Comparison of ENCODE assay signal across 9 cellular contexts in genomic region chr10:79380125-79380917, GRCh38. TPM values are rescaled to one million over a fixed set of nuclear protein-coding genes. Genes with fewer than 3 reads are reported as not detected.
A peak's percentile ranks its signal among the peaks of the same experiment; 100 is the strongest.
DNase-seq lines count a peak whose midpoint lies in the region; ATAC-seq, FAIRE-seq and TF ChIP-seq lines count a peak whose summit lies in the region.
"Had no signal": no experiment of that assay in that cellular context is flagged by ENCODE, and none has a peak within 500 bp of the region (broad histone marks: within the 10 kb centered on the region; RNA-seq: fewer than 3 reads in every experiment).

No MANE protein-coding gene starts in this region.

- H2AFZ ChIP-seq in H1 (ENCODE audit: low read length) (no peak overlapping the region), neural progenitor cell (replicated peaks) (no peak overlapping the region)

- 81% methylated on average over 14 of the region's 14 CpGs; no CpG with 5 or more reads in 1 of the 2 experiments for WGBS in H1 (ENCODE audit: extremely low coverage in 1 of 2, insufficient coverage in 1 of 2, insufficient read length in 1 of 2, insufficient replicate concordance in 2 of 2, low coverage in 1 of 2, low lambda C conversion rate in 2 of 2, missing lambda C conversion rate in 1 of 2), 2 experiments

- no peak overlapping the region for H3K14ac ChIP-seq in H1 (ENCODE audit: insufficient read length)

- TF ChIP-seq CTCF in H1 (IDR thresholded peaks at IDR 0.05; ENCODE audit: control extremely low read depth in 1 of 3, insufficient read depth in 1 of 3, low read depth in 1 of 3, low read length in 3 of 3) (no peak), vagina (IDR thresholded peaks at IDR 0.05) (no peak), neural progenitor cell (IDR thresholded peaks at IDR 0.05) (no peak)

- H2BK120ac ChIP-seq in H1 (replicated peaks; ENCODE audit: low read depth, low read length) = no peak overlapping the region

- peak; percentile 16 for DNase-seq in activated naive CD4-positive, alpha-beta T cell treated with anti-CD3 and anti-CD28 coated beads, Interleukin-2, amount 10 ng/mL, durations not matched to agents 7 days and 5 days
- no peak for DNase-seq in activated naive CD4-positive, alpha-beta T cell treated with anti-CD3 and anti-CD28 coated beads, Interleukin-2, amount 50 U/mL, for 16 hours
- DNase-seq in H1 (ENCODE audit: low read depth in 1 of 2, low spot score in 2 of 2) (no peak), vagina (ENCODE audit: extremely low spot score in 2 of 2) (peak in 1 of 2 donors; percentile 93), COLO829 (ENCODE audit: low spot score) (no peak), neural progenitor cell (ENCODE audit: low spot score) (no peak)
- no peak for DNase-seq in activated naive CD8-positive, alpha-beta T cell treated with anti-CD3 and anti-CD28 coated beads, Interleukin-2, amount 50 U/mL, for 24 hours

- no peaks in the 10 kb centered on the region for H3K36me3 ChIP-seq in H1 (ENCODE audit: control insufficient read depth in 2 of 4, insufficient read depth in 4 of 4, low read length in 3 of 4)
- H3K36me3 ChIP-seq in mucosa of rectum (ENCODE audit: control insufficient read depth in 2 of 2, insufficient read depth in 2 of 2, low read length in 2 of 2) = no peaks in the 10 kb centered on the region
- peaks cover 0 to 4% of the 10 kb centered on the region in 2 donors for H3K36me3 ChIP-seq in vagina
- no peaks in the 10 kb centered on the region for H3K36me3 ChIP-seq in neural progenitor cell

- H3K27ac ChIP-seq in H1 (ENCODE audit: low read depth, low read length) (no peak overlapping the region), mucosa of rectum (ENCODE audit: low read depth in 2 of 2, low read length in 2 of 2) (peak overlapping the region; percentile 68 to 69), vagina (peak overlapping the region; percentile 86), neural progenitor cell (no peak overlapping the region)

- FAIRE-seq in H1 (lab: Jason Lieb, UNC) = no peak

- no peak overlapping the region for H3K18ac ChIP-seq in H1 (ENCODE audit: extremely low read depth, low read length)

- H3K4me2 ChIP-seq in H1 (ENCODE audit: insufficient read depth in 1 of 2, low read depth in 2 of 2, low read length in 2 of 2) (no peak overlapping the region), neural progenitor cell (no peak overlapping the region)

- H3K27me3 ChIP-seq in H1 (replicated peaks in 1 of 4; ENCODE audit: control insufficient read depth in 3 of 4, extremely low read depth in 1 of 4, insufficient read depth in 3 of 4, low read length in 3 of 4) (no peaks in the 10 kb centered on the region; a peak in 1 of 7 replicates), mucosa of rectum (ENCODE audit: control insufficient read depth in 2 of 2, insufficient read depth in 2 of 2, low read length in 2 of 2) (no peaks in the 10 kb centered on the region), vagina (no peaks in the 10 kb centered on the region), neural progenitor cell (no peaks in the 10 kb centered on the region)

- TF ChIP-seq RAD21 in H1 (IDR thresholded peaks at IDR 0.05 in 1 of 2, conservative IDR thresholded peaks at IDR 0.05 in 1 of 2; ENCODE audit: low read depth in 2 of 2, low read length in 2 of 2) = no peak

- TF ChIP-seq POLR2A in H1 (IDR thresholded peaks at IDR 0.05; ENCODE audit: control extremely low read depth in 1 of 2, low read depth in 2 of 2, low read length in 2 of 2) = no peak
- no peak for TF ChIP-seq POLR2A in vagina (IDR thresholded peaks at IDR 0.05)

- no peak overlapping the region for H2BK12ac ChIP-seq in H1 (ENCODE audit: low read depth, low read length)

- H3K4me3 ChIP-seq in H1 (ENCODE audit: extremely low read depth in 1 of 4, insufficient read depth in 2 of 4, low read depth in 3 of 4, low read length in 4 of 4) = no peak overlapping the region
- H3K4me3 ChIP-seq in mucosa of rectum (ENCODE audit: low read length in 2 of 2) = no peak overlapping the region
- no peak overlapping the region for H3K4me3 ChIP-seq in vagina
- H3K4me3 ChIP-seq in neural progenitor cell = no peak overlapping the region

- peaks cover 0 to 14% of the 10 kb centered on the region in 2 experiments for H4K20me1 ChIP-seq in H1 (replicated peaks in 1 of 2; ENCODE audit: control insufficient read depth in 1 of 2, insufficient read depth in 2 of 2, low read length in 2 of 2)
- H4K20me1 ChIP-seq in neural progenitor cell (ENCODE audit: low read depth) = no peaks in the 10 kb centered on the region

- H3K36me3 Mint-ChIP-seq in activated naive CD4-positive, alpha-beta T cell treated with anti-CD3 and anti-CD28 coated beads, Interleukin-2, amount 10 ng/mL, durations not matched to agents 7 days and 5 days = no peaks in the 10 kb centered on the region
- H3K36me3 Mint-ChIP-seq in neural progenitor cell = no peaks in the 10 kb centered on the region
- no peaks in the 10 kb centered on the region for H3K36me3 Mint-ChIP-seq in activated naive CD8-positive, alpha-beta T cell treated with anti-CD3 and anti-CD28 coated beads, Interleukin-2, amount 50 U/mL, for 24 hours (ENCODE audit: low read depth)

- H3K56ac ChIP-seq in H1 (replicated peaks; ENCODE audit: insufficient read length, low read depth, low read length) = no peak overlapping the region

- no peak overlapping the region for H2BK15ac ChIP-seq in H1 (ENCODE audit: low read length)

- H3K27ac Mint-ChIP-seq in activated naive CD4-positive, alpha-beta T cell treated with anti-CD3 and anti-CD28 coated beads, Interleukin-2, amount 10 ng/mL, durations not matched to agents 7 days and 5 days = no peak overlapping the region
- no peak overlapping the region for H3K27ac Mint-ChIP-seq in neural progenitor cell
- no peak overlapping the region for H3K27ac Mint-ChIP-seq in activated naive CD8-positive, alpha-beta T cell treated with anti-CD3 and anti-CD28 coated beads, Interleukin-2, amount 50 U/mL, for 24 hours

- H2BK20ac ChIP-seq in H1 (ENCODE audit: low read length) = no peak overlapping the region

- H4K8ac ChIP-seq in H1 (ENCODE audit: extremely low read depth, insufficient read depth, low read length) = peak overlapping the region; percentile 21; the same call in 1 of the 2 replicates

- H3K79me2 ChIP-seq in H1 (ENCODE audit: control insufficient read depth in 1 of 2, insufficient read depth in 2 of 2, low read length in 2 of 2) (no peaks in the 10 kb centered on the region), neural progenitor cell (ENCODE audit: low read depth) (no peaks in the 10 kb centered on the region)

- no peaks in the 10 kb centered on the region; the same call in 1 of the 2 replicates for H3K79me1 ChIP-seq in H1 (ENCODE audit: low read depth, low read length)

- peaks cover 5% of the 10 kb centered on the region for H3K27me3 Mint-ChIP-seq in activated naive CD4-positive, alpha-beta T cell treated with anti-CD3 and anti-CD28 coated beads, Interleukin-2, amount 10 ng/mL, durations not matched to agents 7 days and 5 days
- peaks cover 4% of the 10 kb centered on the region for H3K27me3 Mint-ChIP-seq in neural progenitor cell (ENCODE audit: insufficient read depth, low read depth)
- no peaks in the 10 kb centered on the region for H3K27me3 Mint-ChIP-seq in activated naive CD8-positive, alpha-beta T cell treated with anti-CD3 and anti-CD28 coated beads, Interleukin-2, amount 50 U/mL, for 24 hours

- peaks cover 9% of the 10 kb centered on the region; the same call in 1 of the 2 replicates for H3K23me2 ChIP-seq in H1 (ENCODE audit: low read depth, low read length)

- CTCF ChIA-PET in activated naive CD4-positive, alpha-beta T cell treated with anti-CD3 and anti-CD28 coated beads, Interleukin-2, amount 10 ng/mL, durations not matched to agents 7 days and 5 days (lab: Charles Lee) = no interaction called here
- CTCF ChIA-PET in H1 (lab: Charles Lee; ENCODE audit: partially characterized antibody) = interaction anchor here (1.0 to 2.0 kb wide), 10 partner anchors 10 to 764 kb away, joined by 3 to 11 read pairs (median 6); no protein-coding TSS in a partner anchor

- H3F3A ChIP-seq in neural progenitor cell (ENCODE audit: low read depth) = peaks cover 3% of the 10 kb centered on the region

- H3K9me3 ChIP-seq in H1 (ENCODE audit: insufficient read depth in 2 of 2, low read depth in 1 of 2, low read length in 1 of 2) = no peaks in the 10 kb centered on the region
- H3K9me3 ChIP-seq in mucosa of rectum (ENCODE audit: control insufficient read depth in 2 of 2, low read length in 2 of 2) = no peaks in the 10 kb centered on the region
- H3K9me3 ChIP-seq in vagina = no peaks in the 10 kb centered on the region
- H3K9me3 ChIP-seq in neural progenitor cell (ENCODE audit: low read depth) = no peaks in the 10 kb centered on the region
- H3K9me3 ChIP-seq: Caco-2 had no signal

- H3K9ac ChIP-seq in H1 (replicated peaks in 1 of 4; ENCODE audit: extremely low read depth in 1 of 4, low read depth in 3 of 4, low read length in 3 of 4) = no peak overlapping the region
- H3K9ac ChIP-seq in mucosa of rectum (ENCODE audit: low read depth in 1 of 2, low read length in 2 of 2) = peak overlapping the region in 1 of 2 donors; percentile 18
- H3K9ac ChIP-seq in neural progenitor cell = no peak overlapping the region

- H4K5ac ChIP-seq in H1 (ENCODE audit: insufficient read length, low read depth, low read length) = no peak overlapping the region

- H3K4me1 Mint-ChIP-seq in activated naive CD4-positive, alpha-beta T cell treated with anti-CD3 and anti-CD28 coated beads, Interleukin-2, amount 10 ng/mL, durations not matched to agents 7 days and 5 days = no peaks in the 10 kb centered on the region
- H3K4me1 Mint-ChIP-seq in neural progenitor cell = peaks cover 13% of the 10 kb centered on the region
- H3K4me1 Mint-ChIP-seq in activated naive CD8-positive, alpha-beta T cell treated with anti-CD3 and anti-CD28 coated beads, Interleukin-2, amount 50 U/mL, for 24 hours = no peaks in the 10 kb centered on the region

- ATAC-seq in activated naive CD8-positive, alpha-beta T cell treated with anti-CD3 and anti-CD28 coated beads, Interleukin-2, amount 50 U/mL, for 24 hours = no peak

- H2BK5ac ChIP-seq in H1 (ENCODE audit: low read depth, low read length) = no peak overlapping the region

- no peak overlapping the region for H4K91ac ChIP-seq in H1 (replicated peaks; ENCODE audit: insufficient read length, low read length)

- H3K4me3 Mint-ChIP-seq in activated naive CD4-positive, alpha-beta T cell treated with anti-CD3 and anti-CD28 coated beads, Interleukin-2, amount 10 ng/mL, durations not matched to agents 7 days and 5 days = no peak overlapping the region
- H3K4me3 Mint-ChIP-seq in neural progenitor cell = no peak overlapping the region
- H3K4me3 Mint-ChIP-seq in activated naive CD8-positive, alpha-beta T cell treated with anti-CD3 and anti-CD28 coated beads, Interleukin-2, amount 50 U/mL, for 24 hours = no peak overlapping the region

- peaks cover 0 to 6% (median 0%) of the 10 kb centered on the region in 4 experiments; a peak in 1 of 7 replicates for H3K4me1 ChIP-seq in H1 (replicated peaks in 1 of 4; ENCODE audit: control insufficient read depth in 3 of 4, insufficient read depth in 4 of 4, low read length in 3 of 4)
- peaks cover 11 to 17% of the 10 kb centered on the region in 2 donors for H3K4me1 ChIP-seq in mucosa of rectum (ENCODE audit: control insufficient read depth in 2 of 2, insufficient read depth in 2 of 2, low read length in 2 of 2)
- peaks cover 41% of the 10 kb centered on the region for H3K4me1 ChIP-seq in vagina
- no peaks in the 10 kb centered on the region for H3K4me1 ChIP-seq in neural progenitor cell
- H3K4me1 ChIP-seq: Caco-2 had no signal

- no peaks in the 10 kb centered on the region for H3K9me3 Mint-ChIP-seq in activated naive CD4-positive, alpha-beta T cell treated with anti-CD3 and anti-CD28 coated beads, Interleukin-2, amount 10 ng/mL, durations not matched to agents 7 days and 5 days
- H3K9me3 Mint-ChIP-seq in neural progenitor cell = no peaks in the 10 kb centered on the region
- H3K9me3 Mint-ChIP-seq in activated naive CD8-positive, alpha-beta T cell treated with anti-CD3 and anti-CD28 coated beads, Interleukin-2, amount 50 U/mL, for 24 hours = no peaks in the 10 kb centered on the region

- POLR2A ChIA-PET in H1 (lab: Charles Lee; ENCODE audit: partially characterized antibody) = interaction anchor here (1.2 kb wide), 1 partner anchor 9 kb away, joined by 3 read pairs; no protein-coding TSS in a partner anchor

- intact Hi-C loops in vagina (cut with DNase I) = no loop called here

- H3K4ac ChIP-seq in H1 (replicated peaks; ENCODE audit: insufficient read length, low read depth, low read length) = no peak overlapping the region

- H3K23ac ChIP-seq in H1 (ENCODE audit: insufficient read length) = no peak overlapping the region

- no peak overlapping the region for H2AK5ac ChIP-seq in H1 (ENCODE audit: low read depth, low read length)

- no peak for TF ChIP-seq EP300 in H1 (IDR thresholded peaks at IDR 0.05; ENCODE audit: borderline replicate concordance in 1 of 2, low read depth in 2 of 2, low read length in 2 of 2)

RNA-seq across cellular contexts. Expression of gene PPIF, which starts 33.1 kb away (rescaled TPM):
- total RNA-seq in H1 (2021; fragmentation: NEBNext Ultra II Directional; extraction: Animal tissue kit (Norgen Biotek cat#: 25700)) = 70.2 and 74.9 TPM in 2 replicates
- polyA plus RNA-seq in H1 (2011; rRNA removed) = 77.6 and 107 TPM in 2 replicates
- polyA plus RNA-seq in H1 (2011; cell fraction: cytosol; rRNA removed) = 91.0 TPM
- polyA plus RNA-seq in H1 (2011; cell fraction: nucleus; rRNA removed) = 104 TPM
- 66.7 to 100 TPM (median 84.3 TPM) in 4 replicates for polyA plus RNA-seq in H1 (2012, experiment 1 of 2)
- polyA plus RNA-seq in H1 (2012, experiment 2 of 2) = 67.0 TPM
- 54.5 TPM for polyA plus RNA-seq in H1 (2013, experiment 1 of 2)
- polyA plus RNA-seq in H1 (2013, experiment 2 of 2) = 54.9 TPM
- 62.8 and 81.2 TPM in 2 replicates for polyA minus RNA-seq in H1 (2011; rRNA and poly(A)+ RNA removed)
- polyA minus RNA-seq in H1 (2011; cell fraction: cytosol; rRNA and poly(A)+ RNA removed) = 40.5 TPM
- polyA minus RNA-seq in H1 (2011; cell fraction: nucleus; rRNA and poly(A)+ RNA removed) = 52.5 TPM
- total RNA-seq in vagina (44.7 TPM), neural progenitor cell (ENCODE audit: low replicate concordance) (27.1 and 27.8 TPM in 2 replicates)

Comparison
In these comparisons a context has a peak if more than half of its experiments do, and no peak if none do; other contexts are left out.
1. H3K27ac ChIP-seq: peak in mucosa of rectum (2 of 2) and vagina (single experiment); none in H1 (single experiment) and neural progenitor cell (single experiment).